In the genomic region with DNA sequence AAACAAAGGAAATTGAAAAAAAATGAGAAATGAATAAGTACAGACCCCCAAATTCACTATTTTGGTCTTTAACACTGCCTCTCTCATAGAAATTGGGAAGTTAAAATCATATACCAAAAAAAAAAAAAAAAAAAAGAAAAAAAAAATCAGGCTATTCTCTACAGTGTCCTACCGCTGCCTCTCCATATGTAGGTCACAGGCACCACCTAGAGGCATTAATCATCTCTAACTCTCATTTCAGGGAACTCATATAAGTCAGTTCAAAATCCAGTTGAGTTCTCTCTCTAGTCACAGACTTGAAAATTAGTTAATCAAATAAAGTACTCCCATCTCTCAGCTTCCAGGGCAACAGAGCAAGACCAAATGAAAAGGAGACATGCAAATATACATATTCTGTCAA, we compare ENCODE assay signal across 9 cellular contexts. TPM values are rescaled to one million over a fixed set of nuclear protein-coding genes. Genes with fewer than 3 reads are reported as not detected.
DNase-seq lines count a peak whose midpoint lies in the region; ATAC-seq lines count a peak whose summit lies in the region.
"Had no signal": no experiment of that assay in that cellular context is flagged by ENCODE, and none has a peak within 500 bp of the region (broad histone marks: within the 10 kb centered on the region; RNA-seq: fewer than 3 reads in every experiment).

No MANE protein-coding gene starts in this region.

- peak; percentile 74 for ATAC-seq in GM21723 (IDR thresholded peaks at IDR 0.05; ENCODE audit: unreplicated experiment)

- DNase-seq in GF-D8 (lab: John Stamatoyannopoulos, UW), result peak; percentile 4
- DNase-seq in NAMALWA (ENCODE audit: low spot score), result peak; percentile 62
- peak; percentile 4 for DNase-seq in cerebellum (ENCODE audit: low spot score)
- peak; percentile 11 for DNase-seq in retina
- DNase-seq in DMS153 treated with DMSO at 0.1 percent for 48 hours (lab: John Stamatoyannopoulos, UW; ENCODE audit: unreplicated experiment), result no peak
- no peak for DNase-seq in ureter (ENCODE audit: low spot score)
- DNase-seq in islet precursor cell, result no peak
- DNase-seq: naive B cell had no signal

RNA-seq across cellular contexts. Expression of gene COX18, which starts 47.9 kb away (rescaled TPM):
- total RNA-seq in cerebellum, result 15.9 TPM
- total RNA-seq in ureter, result 18.6 TPM

Comparison
In these comparisons a context has a peak if more than half of its experiments do, and no peak if none do; other contexts are left out.
1. DNase-seq: peak in GF-D8 (single experiment), NAMALWA (single experiment), cerebellum (single experiment) and retina (single experiment); none in DMS153 treated with DMSO at 0.1 percent for 48 hours (single experiment), ureter (single experiment) and islet precursor cell (single experiment).